ENCODE assay signal across 3 cellular contexts in genomic region chr2:240491483-240491882, GRCh38.
"Had no signal": no experiment of that assay in that cellular context is flagged by ENCODE, and none has a peak within 500 bp of the region (broad histone marks: within the 10 kb centered on the region; RNA-seq: fewer than 3 reads in every experiment).

No MANE protein-coding gene starts in this region.

- ATAC-seq: GM12878 had no signal

- H3K4me3 ChIP-seq: GM12878 had no signal

- DNase-seq: GDM1, GF-D8 had no signal
